In genomic region chr4:2811830-2812599, GRCh38 we compare ENCODE assay signal across 8 cellular contexts. TPM values are rescaled to one million over a fixed set of nuclear protein-coding genes. Genes with fewer than 3 reads are reported as not detected.
DNase-seq lines count a peak whose midpoint lies in the region; ATAC-seq and TF ChIP-seq lines count a peak whose summit lies in the region.

No MANE protein-coding gene starts in this region.

- H3K27ac ChIP-seq in angular gyrus (ENCODE audit: low read depth, low read length) (peak overlapping the region; percentile 4), spleen (peak overlapping the region; percentile 84 to 97 (median 93))

- H3K27me3 ChIP-seq in spleen (replicated peaks in 1 of 7) = no peaks in the 10 kb centered on the region

- intact Hi-C loops in spleen (cut with DNase I; ENCODE audit: low total_unique reads) = loop anchor here (10.0 kb wide), 1 partner anchor 47 kb away; no protein-coding TSS in a partner anchor

- H3K4me1 ChIP-seq in spleen = peaks cover 71 to 97% (median 94%) of the 10 kb centered on the region in 6 donors

- peak in 2 of 11 experiments; percentile 23 to 29 for TF ChIP-seq CTCF in spleen (IDR thresholded peaks at IDR 0.05 in 8 of 11, conservative IDR thresholded peaks at IDR 0.05 in 3 of 11)

- no peaks in the 10 kb centered on the region for H3K9me3 ChIP-seq in spleen

- 2 to 7% (median 3%) methylated on average over 8 to 21 of the region's 21 CpGs for WGBS in spleen, 5 donors

- H3K36me3 ChIP-seq in spleen = peaks cover 0 to 49% (median 9%) of the 10 kb centered on the region in 6 donors

- peak in 1 of 3 donors; percentile 50 for TF ChIP-seq POLR2A in spleen (IDR thresholded peaks at IDR 0.05)

- DNase-seq in CMK (ENCODE audit: low read depth) (peak; percentile 97), HS-5 (ENCODE audit: low read depth) (peak; percentile 41), SK-N-DZ (ENCODE audit: low spot score) (peak; percentile 70), hypothalamus (lab: John Stamatoyannopoulos, UW) (peak in 28 of 51 donors; percentile 16 to 71 (median 43)), spleen (peak; percentile 98)

- ATAC-seq in GM19463 (IDR thresholded peaks at IDR 0.05; ENCODE audit: unreplicated experiment) = peak; percentile 71
- no peak for ATAC-seq in HG03457 (IDR thresholded peaks at IDR 0.05; ENCODE audit: unreplicated experiment)

- peak overlapping the region; percentile 57 to 91 (median 82) for H3K4me3 ChIP-seq in spleen

RNA-seq across cellular contexts. Expression of gene SH3BP2, which starts 19.1 kb away (rescaled TPM):
- 13.8 and 27.4 TPM in 2 replicates for polyA plus RNA-seq in SK-N-DZ (2014; cell fraction: cytosol; rRNA removed)
- polyA plus RNA-seq in SK-N-DZ (2014; cell fraction: nucleus; rRNA removed) = 99.4 and 107 TPM in 2 replicates
- total RNA-seq in spleen = 100 to 1,000 TPM; 150 to 295 (median 265) TPM
- 100 to 1,000 TPM in 1 of 3 donors, 10 to 100 TPM in 2; 42.0 to 138 (median 43.5) TPM for polyA plus RNA-seq in spleen

RNA-seq across cellular contexts. Expression of gene ADD1, which starts 31.6 kb away (rescaled TPM):
- polyA plus RNA-seq in SK-N-DZ (2014; cell fraction: cytosol; rRNA removed) = 101 and 103 TPM in 2 replicates
- polyA plus RNA-seq in SK-N-DZ (2014; cell fraction: nucleus; rRNA removed) = 125 and 189 TPM in 2 replicates
- 100 to 1,000 TPM; 260 to 348 (median 295) TPM for total RNA-seq in spleen
- 100 to 1,000 TPM; 175 to 224 (median 194) TPM for polyA plus RNA-seq in spleen

RNA-seq across cellular contexts. Expression of gene TNIP2, which starts 55.9 kb away (rescaled TPM):
- polyA plus RNA-seq in SK-N-DZ (2014; cell fraction: cytosol; rRNA removed) = 19.7 and 22.6 TPM in 2 replicates
- polyA plus RNA-seq in SK-N-DZ (2014; cell fraction: nucleus; rRNA removed) = 59.4 and 67.8 TPM in 2 replicates
- total RNA-seq in spleen = 10 to 100 TPM; 35.1 to 52.5 (median 50.4) TPM
- polyA plus RNA-seq in spleen = 10 to 100 TPM; 32.7 to 53.5 (median 33.2) TPM

Comparison
In these comparisons a context has a peak if more than half of its experiments do, and no peak if none do; other contexts are left out.
1. DNase-seq: peak in every context shown above with its lines; median percentile 98 in spleen; 97 in CMK; 70 in SK-N-DZ; 43 in hypothalamus; 41 in HS-5.